ENCODE assay signal across 7 cellular contexts in genomic region chr2:138523013-138523672, GRCh38. TPM values are rescaled to one million over a fixed set of nuclear protein-coding genes. Genes with fewer than 3 reads are reported as not detected.
DNase-seq lines count a peak whose midpoint lies in the region; ATAC-seq, FAIRE-seq and TF ChIP-seq lines count a peak whose summit lies in the region.
"Not testable (repeated sequence)": the region's sequence is repeated elsewhere in the genome, so short reads cannot be mapped to it uniquely, and the experiment has no call there.

No MANE protein-coding gene starts in this region.

- WGBS in GM12878 (ENCODE audit: insufficient coverage, insufficient replicate concordance, low lambda C conversion rate, missing lambda C conversion rate), result 0% methylated on average over 7 of the region's 7 CpGs

- not testable (repeated sequence) for FAIRE-seq in GM12878 (lab: Jason Lieb, UNC)

- H4K20me1 ChIP-seq in GM12878 (ENCODE audit: control insufficient read depth, insufficient read depth), result not testable (repeated sequence)

- BruUV-seq in GM12878 (replicated peaks; lab: Mats Ljungman, UMichigan), result not testable (repeated sequence)

- peak overlapping the region; percentile 36; the same call in 1 of the 2 replicates for H3K4me3 ChIP-seq in GM12878

- TF ChIP-seq EP300 in GM12878 (IDR thresholded peaks at IDR 0.05; ENCODE audit: borderline replicate concordance in 1 of 2, control insufficient read depth in 1 of 2, low read depth in 2 of 2, low read length in 2 of 2), result not testable (repeated sequence)

- TF ChIP-seq RAD21 in GM12878 (IDR thresholded peaks at IDR 0.05; ENCODE audit: insufficient read depth, low read depth, low read length), result not testable (repeated sequence)

- RAD21 ChIA-PET in GM12878 (lab: Charles Lee; ENCODE audit: unreplicated experiment), result interaction anchor here (0.8 to 3.4 kb wide), 11 partner anchors 10 to 189 kb away, joined by 3 to 31 read pairs (median 6); partner anchors contain the start of gene SPOPL

- peak overlapping the region; percentile 61 for H3K4me2 ChIP-seq in GM12878 (ENCODE audit: control insufficient read depth, insufficient read depth)

- in situ Hi-C loops in GM12878 (cut with MboI), result not testable (repeated sequence)

- peak overlapping the region; percentile 84 for H3K27ac ChIP-seq in GM12878 (ENCODE audit: control insufficient read depth, insufficient read depth)

- H3K27me3 ChIP-seq in GM12878 (replicated peaks in 1 of 2; ENCODE audit: control insufficient read depth in 2 of 2, insufficient read depth in 2 of 2, low read length in 1 of 2), result not testable (repeated sequence)

- SMC1A ChIA-PET in GM12878 (lab: Charles Lee; ENCODE audit: uncharacterized antibody, unreplicated experiment), result interaction anchor here (0.8 to 7.3 kb wide), 10 partner anchors 10 to 284 kb away, joined by 3 to 142 read pairs (median 4); no protein-coding TSS in a partner anchor

- not testable (repeated sequence) for DNase-seq in GM12878 (ENCODE audit: low read depth, low spot score)

- H3K4me1 ChIP-seq in GM12878 (ENCODE audit: control insufficient read depth, insufficient read depth, low read length), result peaks cover 26% of the 10 kb centered on the region

- TF ChIP-seq POLR2A in GM12878 (IDR thresholded peaks at IDR 0.05; ENCODE audit: low read depth, low read length), result not testable (repeated sequence)

- H3K36me3 ChIP-seq in GM12878 (ENCODE audit: control insufficient read depth in 2 of 2, insufficient read depth in 2 of 2, low read length in 1 of 2), result not testable (repeated sequence)

- intact Hi-C loops in GM12878 (cut with micrococcal nuclease; ENCODE audit: unreplicated experiment), result not testable (repeated sequence)

- H3K79me2 ChIP-seq in GM12878 (ENCODE audit: control insufficient read depth, insufficient read depth, low read length), result peaks cover 74% of the 10 kb centered on the region

- peak; percentile 32 for ATAC-seq in GM18519 (IDR thresholded peaks at IDR 0.05; ENCODE audit: low FRiP score, unreplicated experiment)
- peak; percentile 63 for ATAC-seq in GM19395 (IDR thresholded peaks at IDR 0.05; ENCODE audit: unreplicated experiment)
- peak; percentile 49 for ATAC-seq in GM21576 (IDR thresholded peaks at IDR 0.05; ENCODE audit: unreplicated experiment)
- ATAC-seq in HG02884 (IDR thresholded peaks at IDR 0.05; ENCODE audit: unreplicated experiment), result peak; percentile 64
- ATAC-seq in HG03159 (IDR thresholded peaks at IDR 0.05; ENCODE audit: unreplicated experiment), result peak; percentile 41
- ATAC-seq in HG03575 (IDR thresholded peaks at IDR 0.05; ENCODE audit: extremely low read depth, insufficient number of reproducible peaks, low FRiP score, unreplicated experiment), result peak; percentile 34
- peak; percentile 80 for ATAC-seq in GM12878

- not testable (repeated sequence) for TF ChIP-seq CTCF in GM12878 (IDR thresholded peaks at IDR 0.05 in 2 of 3, conservative IDR thresholded peaks at IDR 0.05 in 1 of 3; ENCODE audit: control insufficient read depth in 2 of 3, extremely low read depth in 1 of 3, insufficient read depth in 1 of 3, low read depth in 3 of 3, low read length in 3 of 3)

- CTCF ChIA-PET in GM12878 (lab: Yijun Ruan, JAX), result interaction anchor here (1.7 to 3.0 kb wide), 3 partner anchors 17 to 22 kb away, joined by 6 to 15 read pairs (median 7); partner anchors contain the start of gene SPOPL

- peaks cover 22% of the 10 kb centered on the region for H3K9me3 ChIP-seq in GM12878 (replicated peaks; ENCODE audit: control insufficient read depth, insufficient read depth, low read length)

- POLR2A ChIA-PET in GM12878 (lab: Charles Lee), result interaction anchor here (0.6 to 4.8 kb wide), 9 partner anchors 9 to 64 kb away, joined by 3 to 35 read pairs (median 5); no protein-coding TSS in a partner anchor

- H2AFZ ChIP-seq in GM12878 (ENCODE audit: control insufficient read depth, low read depth, low read length), result not testable (repeated sequence)

- H3K9ac ChIP-seq in GM12878 (ENCODE audit: control insufficient read depth, insufficient read depth, low read length), result peak overlapping the region; percentile 24; the same call in 1 of the 2 replicates

TF ChIP-seq in GM12878, 131 proteins besides CTCF, POLR2A, EP300 and RAD21 (continues in another document):
- TF ChIP-seq ZNF217 (IDR thresholded peaks at IDR 0.05), result 0 out of 2 replicates have a peak, but pooled peaks have one; percentile 10
- TF ChIP-seq, protein P1, sequence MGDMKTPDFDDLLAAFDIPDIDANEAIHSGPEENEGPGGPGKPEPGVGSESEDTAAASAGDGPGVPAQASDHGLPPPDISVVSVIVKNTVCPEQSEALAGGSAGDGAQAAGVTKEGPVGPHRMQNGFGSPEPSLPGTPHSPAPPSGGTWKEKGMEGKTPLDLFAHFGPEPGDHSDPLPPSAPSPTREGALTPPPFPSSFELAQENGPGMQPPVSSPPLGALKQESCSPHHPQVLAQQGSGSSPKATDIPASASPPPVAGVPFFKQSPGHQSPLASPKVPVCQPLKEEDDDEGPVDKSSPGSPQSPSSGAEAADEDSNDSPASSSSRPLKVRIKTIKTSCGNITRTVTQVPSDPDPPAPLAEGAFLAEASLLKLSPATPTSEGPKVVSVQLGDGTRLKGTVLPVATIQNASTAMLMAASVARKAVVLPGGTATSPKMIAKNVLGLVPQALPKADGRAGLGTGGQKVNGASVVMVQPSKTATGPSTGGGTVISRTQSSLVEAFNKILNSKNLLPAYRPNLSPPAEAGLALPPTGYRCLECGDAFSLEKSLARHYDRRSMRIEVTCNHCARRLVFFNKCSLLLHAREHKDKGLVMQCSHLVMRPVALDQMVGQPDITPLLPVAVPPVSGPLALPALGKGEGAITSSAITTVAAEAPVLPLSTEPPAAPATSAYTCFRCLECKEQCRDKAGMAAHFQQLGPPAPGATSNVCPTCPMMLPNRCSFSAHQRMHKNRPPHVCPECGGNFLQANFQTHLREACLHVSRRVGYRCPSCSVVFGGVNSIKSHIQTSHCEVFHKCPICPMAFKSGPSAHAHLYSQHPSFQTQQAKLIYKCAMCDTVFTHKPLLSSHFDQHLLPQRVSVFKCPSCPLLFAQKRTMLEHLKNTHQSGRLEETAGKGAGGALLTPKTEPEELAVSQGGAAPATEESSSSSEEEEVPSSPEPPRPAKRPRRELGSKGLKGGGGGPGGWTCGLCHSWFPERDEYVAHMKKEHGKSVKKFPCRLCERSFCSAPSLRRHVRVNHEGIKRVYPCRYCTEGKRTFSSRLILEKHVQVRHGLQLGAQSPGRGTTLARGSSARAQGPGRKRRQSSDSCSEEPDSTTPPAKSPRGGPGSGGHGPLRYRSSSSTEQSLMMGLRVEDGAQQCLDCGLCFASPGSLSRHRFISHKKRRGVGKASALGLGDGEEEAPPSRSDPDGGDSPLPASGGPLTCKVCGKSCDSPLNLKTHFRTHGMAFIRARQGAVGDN (IDR thresholded peaks at IDR 0.05), result peak; percentile 71; the same call in 1 of the 2 replicates
- TF ChIP-seq, protein P2, sequence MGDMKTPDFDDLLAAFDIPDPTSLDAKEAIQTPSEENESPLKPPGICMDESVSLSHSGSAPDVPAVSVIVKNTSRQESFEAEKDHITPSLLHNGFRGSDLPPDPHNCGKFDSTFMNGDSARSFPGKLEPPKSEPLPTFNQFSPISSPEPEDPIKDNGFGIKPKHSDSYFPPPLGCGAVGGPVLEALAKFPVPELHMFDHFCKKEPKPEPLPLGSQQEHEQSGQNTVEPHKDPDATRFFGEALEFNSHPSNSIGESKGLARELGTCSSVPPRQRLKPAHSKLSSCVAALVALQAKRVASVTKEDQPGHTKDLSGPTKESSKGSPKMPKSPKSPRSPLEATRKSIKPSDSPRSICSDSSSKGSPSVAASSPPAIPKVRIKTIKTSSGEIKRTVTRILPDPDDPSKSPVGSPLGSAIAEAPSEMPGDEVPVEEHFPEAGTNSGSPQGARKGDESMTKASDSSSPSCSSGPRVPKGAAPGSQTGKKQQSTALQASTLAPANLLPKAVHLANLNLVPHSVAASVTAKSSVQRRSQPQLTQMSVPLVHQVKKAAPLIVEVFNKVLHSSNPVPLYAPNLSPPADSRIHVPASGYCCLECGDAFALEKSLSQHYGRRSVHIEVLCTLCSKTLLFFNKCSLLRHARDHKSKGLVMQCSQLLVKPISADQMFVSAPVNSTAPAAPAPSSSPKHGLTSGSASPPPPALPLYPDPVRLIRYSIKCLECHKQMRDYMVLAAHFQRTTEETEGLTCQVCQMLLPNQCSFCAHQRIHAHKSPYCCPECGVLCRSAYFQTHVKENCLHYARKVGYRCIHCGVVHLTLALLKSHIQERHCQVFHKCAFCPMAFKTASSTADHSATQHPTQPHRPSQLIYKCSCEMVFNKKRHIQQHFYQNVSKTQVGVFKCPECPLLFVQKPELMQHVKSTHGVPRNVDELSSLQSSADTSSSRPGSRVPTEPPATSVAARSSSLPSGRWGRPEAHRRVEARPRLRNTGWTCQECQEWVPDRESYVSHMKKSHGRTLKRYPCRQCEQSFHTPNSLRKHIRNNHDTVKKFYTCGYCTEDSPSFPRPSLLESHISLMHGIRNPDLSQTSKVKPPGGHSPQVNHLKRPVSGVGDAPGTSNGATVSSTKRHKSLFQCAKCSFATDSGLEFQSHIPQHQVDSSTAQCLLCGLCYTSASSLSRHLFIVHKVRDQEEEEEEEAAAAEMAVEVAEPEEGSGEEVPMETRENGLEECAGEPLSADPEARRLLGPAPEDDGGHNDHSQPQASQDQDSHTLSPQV (IDR thresholded peaks at IDR 0.05), result 0 out of 2 replicates have a peak, but pooled peaks have one; percentile 7
- TF ChIP-seq MXI1 (IDR thresholded peaks at IDR 0.05; ENCODE audit: low read depth, low read length), result 0 out of 2 replicates have a peak, but pooled peaks have one; percentile 26
- 0 out of 2 replicates have a peak, but pooled peaks have one; percentile 29 for TF ChIP-seq ATF7 (IDR thresholded peaks at IDR 0.05; ENCODE audit: low read depth)
- TF ChIP-seq BHLHE40 (IDR thresholded peaks at IDR 0.05; ENCODE audit: borderline replicate concordance in 1 of 2, low read depth in 2 of 2, low read length in 1 of 2), result peak in 1 of 2 experiments; percentile 66; a peak in 2 of 4 replicates

RNA-seq across cellular contexts. Expression of gene SPOPL, which starts 21.6 kb away (rescaled TPM):
- 91.8 and 92.8 TPM in 2 replicates for total RNA-seq in GM12878 (2013; cell fraction: nucleolus; rRNA removed)
- total RNA-seq in GM12878 (2014; rRNA removed) (13.1 and 16.6 TPM in 2 replicates), GM12878 (2014; rRNA removed; fragmentation: Illumina TruSeq; extraction: Trizol) (14.1 and 14.4 TPM in 2 replicates), GM12878 (2021) (20.3 and 22.6 TPM in 2 replicates)
- 6.7 TPM for polyA plus RNA-seq in GM12878 (2011; ENCODE audit: low read depth)
- polyA plus RNA-seq in GM12878 (2011; rRNA removed) (25.0 and 41.0 TPM in 2 replicates), GM12878 (2014; fragmentation: Illumina TruSeq; extraction: Trizol) (16.3 and 21.9 TPM in 2 replicates), GM12878 (2014; fragmentation: Nextera tagmentation; extraction: Ambion mirVana) (1 to 10 TPM; 4.2 to 4.4 TPM), GM12878 (2014; rRNA removed) (9.9 and 12.0 TPM in 2 replicates), GM12878 (2016; fragmentation: Nextera tagmentation; extraction: Ambion mirVana) (1 to 10 TPM; 4.0 TPM)
- polyA plus RNA-seq in GM12878 (2011; cell fraction: cytosol; rRNA removed), result 9.4 and 12.4 TPM in 2 replicates
- polyA plus RNA-seq in GM12878 (2011; cell fraction: nucleus; rRNA removed), result 16.7 and 21.1 TPM in 2 replicates
- 10.6 and 15.1 TPM in 2 replicates for polyA plus RNA-seq in GM12878 (2012)
- 21.1 and 32.6 TPM in 2 replicates for polyA minus RNA-seq in GM12878 (2011; rRNA and poly(A)+ RNA removed)
- polyA minus RNA-seq in GM12878 (2011; cell fraction: cytosol; rRNA and poly(A)+ RNA removed), result 8.1 and 8.2 TPM in 2 replicates
- 22.6 and 33.5 TPM in 2 replicates for polyA minus RNA-seq in GM12878 (2011; cell fraction: nucleus; rRNA and poly(A)+ RNA removed)
